Comparison of ENCODE assay signal across 6 cellular contexts in the genomic region with DNA sequence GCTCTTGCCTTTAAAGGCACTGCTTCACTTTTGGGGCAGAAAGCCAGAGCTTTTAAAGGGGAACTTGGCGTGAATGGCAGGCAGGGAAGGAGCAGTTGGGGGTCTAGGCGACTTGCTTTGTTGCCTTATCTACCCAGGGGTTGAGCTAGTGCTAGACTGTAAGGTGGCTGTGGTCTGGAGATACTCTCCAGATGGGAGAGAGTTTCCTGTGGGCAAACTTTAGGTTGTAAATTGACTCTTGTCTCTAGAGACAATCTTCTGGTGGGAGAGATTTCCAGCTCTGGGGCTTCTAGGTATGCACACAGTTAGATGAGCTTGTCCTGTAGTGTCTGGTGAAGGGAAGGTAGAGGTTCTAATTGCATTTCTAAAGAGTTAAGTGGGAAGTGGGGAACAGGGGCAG. TPM values are rescaled to one million over a fixed set of nuclear protein-coding genes. Genes with fewer than 3 reads are reported as not detected.
"Had no signal": no experiment of that assay in that cellular context is flagged by ENCODE, and none has a peak within 500 bp of the region (broad histone marks: within the 10 kb centered on the region; RNA-seq: fewer than 3 reads in every experiment).

No MANE protein-coding gene starts in this region.

RNA-seq across cellular contexts. Expression of a gene that starts 59.6 kb away (rescaled TPM):
- total RNA-seq: MCF 10A, OCI-LY7, Right ventricle myocardium superior, SJSA1, T-cell had no signal
- polyA plus RNA-seq: IgD-negative memory B cell had no signal
